1 cellular context compared by ENCODE assay signal in the genomic region with DNA sequence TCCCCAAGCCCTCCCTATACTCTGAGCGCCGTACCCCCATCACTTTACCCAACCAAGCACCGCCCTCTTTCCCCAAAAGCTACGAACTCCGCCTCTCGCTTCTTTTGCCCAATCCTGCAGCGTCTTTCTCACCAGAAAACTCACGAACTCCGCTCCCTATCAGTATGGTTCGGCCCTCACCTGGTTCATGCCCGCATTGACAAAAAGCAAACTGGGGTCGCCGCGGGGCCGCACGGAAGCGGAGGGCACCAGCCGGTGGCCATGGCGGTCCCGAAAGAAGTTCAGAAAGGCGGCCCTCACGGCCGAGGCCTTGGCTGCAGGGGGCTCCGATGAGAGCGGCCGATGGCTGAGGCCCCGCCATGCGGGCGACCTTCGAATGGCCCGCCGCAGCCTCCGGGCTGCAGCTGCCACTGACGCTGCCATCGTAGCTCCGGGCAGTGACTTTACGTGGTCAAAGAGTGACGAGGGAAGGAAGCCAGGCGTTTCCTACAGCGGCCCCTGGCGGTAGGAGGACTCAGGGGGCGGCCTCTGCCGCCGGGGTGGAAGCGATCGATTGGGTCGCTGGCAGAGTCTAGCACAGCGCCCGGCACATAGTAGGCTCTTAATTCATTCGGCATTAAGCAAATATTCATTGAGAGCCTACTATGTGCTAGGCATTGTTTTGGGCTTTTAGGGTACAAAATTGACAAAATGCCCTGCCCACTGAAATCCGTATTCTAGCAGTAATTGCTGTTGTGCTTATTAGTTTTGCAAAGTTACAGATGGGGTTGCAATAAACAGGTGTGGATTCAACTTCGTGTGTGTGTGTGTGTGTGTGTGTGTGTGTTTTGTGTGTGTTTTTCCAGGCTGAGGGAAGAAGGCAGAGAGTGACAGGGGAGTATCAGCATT.
A peak's percentile ranks its signal among the peaks of the same experiment; 100 is the strongest.
TF ChIP-seq lines count a peak whose summit lies in the region.

A gene (minus strand): TSS at position 447 of the 888 bp plus-strand sequence. CDS start 24 bp downstream, at position 423.

TF ChIP-seq in IMR-90, 13 proteins besides CTCF, POLR2A, EP300 and RAD21 (continued from another document):
- TF ChIP-seq, protein P1, sequence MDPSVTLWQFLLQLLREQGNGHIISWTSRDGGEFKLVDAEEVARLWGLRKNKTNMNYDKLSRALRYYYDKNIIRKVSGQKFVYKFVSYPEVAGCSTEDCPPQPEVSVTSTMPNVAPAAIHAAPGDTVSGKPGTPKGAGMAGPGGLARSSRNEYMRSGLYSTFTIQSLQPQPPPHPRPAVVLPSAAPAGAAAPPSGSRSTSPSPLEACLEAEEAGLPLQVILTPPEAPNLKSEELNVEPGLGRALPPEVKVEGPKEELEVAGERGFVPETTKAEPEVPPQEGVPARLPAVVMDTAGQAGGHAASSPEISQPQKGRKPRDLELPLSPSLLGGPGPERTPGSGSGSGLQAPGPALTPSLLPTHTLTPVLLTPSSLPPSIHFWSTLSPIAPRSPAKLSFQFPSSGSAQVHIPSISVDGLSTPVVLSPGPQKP (IDR thresholded peaks at IDR 0.05; ENCODE audit: borderline replicate concordance, low read depth, low read length), result no peak
- TF ChIP-seq MAZ (IDR thresholded peaks at IDR 0.05; ENCODE audit: borderline replicate concordance, low read depth, low read length), result peak; percentile 57; the same call in 1 of the 2 replicates
